Comparison of ENCODE assay signal across 8 cellular contexts in genomic region chr1:51237313-51237700, GRCh38. TPM values are rescaled to one million over a fixed set of nuclear protein-coding genes. Genes with fewer than 3 reads are reported as not detected.
DNase-seq lines count a peak whose midpoint lies in the region; ATAC-seq, FAIRE-seq and TF ChIP-seq lines count a peak whose summit lies in the region.

No MANE protein-coding gene starts in this region.

- H3K9me1 ChIP-seq in K562 (ENCODE audit: control insufficient read depth, insufficient read depth, low read length): no peaks in the 10 kb centered on the region

- intact Hi-C loops in K562 (cut with micrococcal nuclease): loop anchor here (2.0 to 5.0 kb wide), 3 partner anchors 47 to 280 kb away; partner anchors contain the start of gene EPS15
- intact Hi-C loops in left lung (cut with DNase I): no loop called here

- H3K36me3 ChIP-seq in K562 (ENCODE audit: control insufficient read depth, insufficient read depth, low read length) (peaks cover 4% of the 10 kb centered on the region; the same call in 2 of the 3 replicates), left lung (no peaks in the 10 kb centered on the region), upper lobe of left lung (no peaks in the 10 kb centered on the region)

- TF ChIP-seq EP300 in K562 (IDR thresholded peaks at IDR 0.05; ENCODE audit: low read length) (no peak), upper lobe of left lung (IDR thresholded peaks at IDR 0.05) (no peak)

- no peak for TF ChIP-seq CTCF in K562 (IDR thresholded peaks at IDR 0.05 in 2 of 3, conservative IDR thresholded peaks at IDR 0.05 in 1 of 3; ENCODE audit: insufficient read depth in 2 of 3, low read depth in 1 of 3, low read length in 3 of 3)
- no peak for TF ChIP-seq CTCF in left lung (IDR thresholded peaks at IDR 0.05)
- no peak for TF ChIP-seq CTCF in upper lobe of left lung (IDR thresholded peaks at IDR 0.05)

- peak overlapping the region; percentile 94 for H3K4me3 ChIP-seq in K562
- H3K4me3 ChIP-seq in left lung: peak overlapping the region; percentile 90
- peak overlapping the region; percentile 66 to 93 (median 86) for H3K4me3 ChIP-seq in upper lobe of left lung

- DNase-seq in NCI-H82 treated with DMSO at 0.1 percent for 48 hours (lab: John Stamatoyannopoulos, UW; ENCODE audit: unreplicated experiment): peak; percentile 92
- DNase-seq in NCI-H82 (lab: John Stamatoyannopoulos, UW): no peak
- no peak for DNase-seq in K562 (ENCODE audit: extremely low read depth in 1 of 4, low spot score in 3 of 4)
- no peak for DNase-seq in left lung
- no peak for DNase-seq in upper lobe of left lung
- DNase-seq in SIG-M5 (lab: John Stamatoyannopoulos, UW): no peak
- DNase-seq in stimulated activated CD4-positive, alpha-beta T cell treated with anti-CD3 and anti-CD28 coated beads, Interleukin-4, amount 100 ng/mL, for 24 hours: no peak
- DNase-seq in central memory CD4-positive, alpha-beta T cell: no peak

- peak overlapping the region; percentile 89 for H3K27ac ChIP-seq in K562 (ENCODE audit: extremely low read depth, low read depth, low read length)
- peak overlapping the region; percentile 89 to 93 for H3K27ac ChIP-seq in left lung
- H3K27ac ChIP-seq in upper lobe of left lung: peak overlapping the region; percentile 88 to 99 (median 95)

- under 1% methylated on average over 9 of the region's 9 CpGs for WGBS in K562 (ENCODE audit: insufficient coverage, low coverage, missing lambda C conversion rate)
- 2 to 7% methylated on average over 9 of the region's 9 CpGs for WGBS in upper lobe of left lung, 2 donors

- H3K9me3 ChIP-seq in K562 (replicated peaks; ENCODE audit: control insufficient read depth, insufficient read depth, low read depth, low read length) (no peaks in the 10 kb centered on the region), left lung (no peaks in the 10 kb centered on the region), upper lobe of left lung (no peaks in the 10 kb centered on the region)

- H2AFZ ChIP-seq in K562 (ENCODE audit: low read depth, low read length): peak overlapping the region; percentile 93; the same call in 1 of the 2 replicates

- peaks cover 62% of the 10 kb centered on the region for H3K79me2 ChIP-seq in K562 (ENCODE audit: control insufficient read depth, insufficient read depth, low read length)

- POLR2A ChIA-PET in K562 (lab: Yijun Ruan, JAX): interaction anchor here (1.0 to 2.5 kb wide), 7 partner anchors 7 to 27 kb away, joined by 3 to 11 read pairs (median 6); no protein-coding TSS in a partner anchor

- H3K4me1 ChIP-seq in K562 (replicated peaks in 1 of 2; ENCODE audit: control insufficient read depth in 2 of 2, insufficient read depth in 2 of 2, low read length in 2 of 2): peaks cover 19 to 29% of the 10 kb centered on the region in 2 experiments
- peaks cover 8 to 66% of the 10 kb centered on the region in 2 donors for H3K4me1 ChIP-seq in left lung
- peaks cover 29 to 58% (median 38%) of the 10 kb centered on the region in 4 donors for H3K4me1 ChIP-seq in upper lobe of left lung

- TF ChIP-seq POLR2A in K562 (conservative IDR thresholded peaks at IDR 0.05) (no peak), upper lobe of left lung (IDR thresholded peaks at IDR 0.05) (no peak)

- CTCF ChIA-PET in K562 (lab: Yijun Ruan, JAX; ENCODE audit: low intra/inter-chr PET ratio): no interaction called here

- H4K20me1 ChIP-seq in K562 (replicated peaks; ENCODE audit: control insufficient read depth, insufficient read depth, low read length): peaks cover 33% of the 10 kb centered on the region

- ATAC-seq in K562: no peak
- ATAC-seq in left lung: no peak
- ATAC-seq in upper lobe of left lung (ENCODE audit: low FRiP score in 2 of 2): no peak

- in situ Hi-C loops in K562 (cut with MboI): no loop called here

- FAIRE-seq in K562 (lab: Jason Lieb, UNC): no peak

- H3K4me2 ChIP-seq in K562 (ENCODE audit: insufficient read depth, low read length): peak overlapping the region; percentile 97

- TF ChIP-seq RAD21 in K562 (CRISPR knock-in tag; conservative IDR thresholded peaks at IDR 0.05 in 1 of 2, IDR thresholded peaks at IDR 0.05 in 1 of 2): no peak

- H3K27me3 ChIP-seq in K562 (ENCODE audit: control insufficient read depth in 2 of 2, insufficient read depth in 2 of 2, low read length in 2 of 2): no peaks in the 10 kb centered on the region
- no peaks in the 10 kb centered on the region for H3K27me3 ChIP-seq in left lung
- H3K27me3 ChIP-seq in upper lobe of left lung: no peaks in the 10 kb centered on the region

- BruUV-seq in K562 (replicated peaks; lab: Mats Ljungman, UMichigan): no TSS peak

- H3K9ac ChIP-seq in K562 (ENCODE audit: insufficient read depth in 1 of 2, low read depth in 2 of 2, low read length in 2 of 2): peak overlapping the region; percentile 94 to 96; a peak in 3 of 4 replicates

TF ChIP-seq in K562, 482 proteins besides CTCF, POLR2A, EP300 and RAD21 (continues in another document):
- TF ChIP-seq ZNF282 (CRISPR knock-in tag; IDR thresholded peaks at IDR 0.05) (no peak), ZNF318 (IDR thresholded peaks at IDR 0.05; ENCODE audit: borderline replicate concordance in 1 of 2, low read depth in 1 of 2) (peak in 1 of 2 experiments; percentile 30; a peak in 1 of 4 replicates), C11orf30 (IDR thresholded peaks at IDR 0.05; ENCODE audit: low read depth) (peak; percentile 52; the same call in 1 of the 2 replicates)

RNA-seq across cellular contexts. Expression of gene RNF11, which starts 1.2 kb away (rescaled TPM):
- 16.1 and 30.6 TPM in 2 replicates for total RNA-seq in K562 (2011; cell fraction: chromatin; rRNA removed; ENCODE audit: low replicate concordance)
- 7.5 and 10.5 TPM in 2 replicates for total RNA-seq in K562 (2011; cell fraction: nucleolus; rRNA removed)
- total RNA-seq in K562 (2011; cell fraction: nucleoplasm; rRNA removed): 14.1 and 21.9 TPM in 2 replicates
- 24.7 and 37.3 TPM in 2 replicates for total RNA-seq in K562 (2014; rRNA removed)
- 29.5 and 30.1 TPM in 2 replicates for total RNA-seq in K562 (2014; rRNA removed; fragmentation: Illumina TruSeq; extraction: Trizol)
- 20.3 and 20.6 TPM in 2 replicates for total RNA-seq in K562 (2015; rRNA removed; fragmentation: Illumina TruSeq; extraction: Trizol)
- 19.9 and 23.1 TPM in 2 replicates for total RNA-seq in K562 (2021)
- polyA plus RNA-seq in K562 (2011; rRNA removed): 23.1 and 34.3 TPM in 2 replicates
- 22.7 and 34.7 TPM in 2 replicates for polyA plus RNA-seq in K562 (2011; cell fraction: cytosol; rRNA removed)
- 19.5 and 25.7 TPM in 2 replicates for polyA plus RNA-seq in K562 (2011; cell fraction: nucleus; rRNA removed)
- 18.4 and 29.0 TPM in 2 replicates for polyA plus RNA-seq in K562 (2012)
- 25.8 and 27.2 TPM in 2 replicates for polyA plus RNA-seq in K562 (2014; fragmentation: Illumina TruSeq; extraction: Trizol)
- 1 to 10 TPM; 5.7 to 6.1 TPM for polyA plus RNA-seq in K562 (2014; fragmentation: Nextera tagmentation; extraction: Ambion mirVana)
- 22.1 and 22.2 TPM in 2 replicates for polyA plus RNA-seq in K562 (2014; rRNA removed)
- 61.8 and 65.2 TPM in 2 replicates for polyA minus RNA-seq in K562 (2011; rRNA and poly(A)+ RNA removed)
- polyA minus RNA-seq in K562 (2011; cell fraction: cytosol; rRNA and poly(A)+ RNA removed): 19.0 and 20.3 TPM in 2 replicates
- polyA minus RNA-seq in K562 (2011; cell fraction: nucleus; rRNA and poly(A)+ RNA removed): 3.5 and 11.7 TPM in 2 replicates
- 10 to 100 TPM; 90.1 to 97.4 TPM for total RNA-seq in left lung
- total RNA-seq in upper lobe of left lung: 100 to 1,000 TPM in 1 of 6 donors, 10 to 100 TPM in 5; 26.2 to 125 (median 78.8) TPM
